Comparison of ENCODE assay signal across 30 cellular contexts in the genomic region with DNA sequence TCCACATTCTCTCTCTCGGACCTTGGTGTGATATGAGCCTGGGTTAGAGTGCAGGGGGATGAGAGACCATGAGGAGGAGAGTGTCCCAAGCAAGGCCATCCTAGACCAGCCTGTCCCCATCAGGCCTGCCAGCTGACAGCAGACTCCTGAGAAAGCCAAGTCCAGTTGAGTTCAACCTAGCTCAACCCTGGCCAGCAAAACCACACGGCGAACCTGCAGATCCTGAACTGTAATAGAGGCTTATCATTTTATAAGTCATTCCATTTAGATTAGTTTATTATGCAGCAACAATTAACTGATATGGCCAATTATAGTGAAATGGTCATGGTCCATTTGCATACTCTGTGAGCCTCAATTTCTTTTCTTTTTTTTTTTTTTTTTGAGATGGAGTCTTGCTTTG. TPM values are rescaled to one million over a fixed set of nuclear protein-coding genes. Genes with fewer than 3 reads are reported as not detected.
DNase-seq lines count a peak whose midpoint lies in the region; ATAC-seq and TF ChIP-seq lines count a peak whose summit lies in the region.
"Had no signal": no experiment of that assay in that cellular context is flagged by ENCODE, and none has a peak within 500 bp of the region (broad histone marks: within the 10 kb centered on the region; RNA-seq: fewer than 3 reads in every experiment).

No MANE protein-coding gene starts in this region.

- peaks cover 9% of the 10 kb centered on the region for H3K4me1 Mint-ChIP-seq in osteocyte (ENCODE audit: unreplicated experiment)
- no peaks in the 10 kb centered on the region for H3K4me1 Mint-ChIP-seq in activated T-helper 1 cell treated with anti-CD3 and anti-CD28 coated beads, Interleukin-12 subunit alpha, Interleukin-12 subunit beta, Interleukin-2, Interleukin-4 antibody, amounts not matched to agents 30 ng/mL and 10 ng/mL and 1 ng/mL, durations not matched to agents 14 hours and 24 hours and 36 hours (ENCODE audit: low read depth)
- H3K4me1 Mint-ChIP-seq: T-helper 17 cell had no signal

- H3K4me3 ChIP-seq in Peyer's patch (no peak overlapping the region), esophagus muscularis mucosa (no peak overlapping the region), transverse colon (no peak overlapping the region)
- H3K4me3 ChIP-seq: hepatocyte, PC-9 had no signal

- TF ChIP-seq EP300 in esophagus muscularis mucosa (IDR thresholded peaks at IDR 0.05), result no peak
- TF ChIP-seq EP300 in transverse colon (IDR thresholded peaks at IDR 0.05; ENCODE audit: low read depth), result no peak

- DNase-seq in Peyer's patch (peak in 2 of 3 donors; percentile 62 to 69), esophagus muscularis mucosa (ENCODE audit: extremely low spot score) (no peak), osteocyte (ENCODE audit: extremely low spot score, unreplicated experiment) (no peak), transverse colon (peak; percentile 47)
- no peak for DNase-seq in activated T-helper 1 cell treated with anti-CD3 and anti-CD28 coated beads, Interleukin-12 subunit alpha, Interleukin-12 subunit beta, Interleukin-2, Interleukin-4 antibody, amounts not matched to agents 30 ng/mL and 10 ng/mL and 1 ng/mL, durations not matched to agents 14 hours and 24 hours and 36 hours (ENCODE audit: low spot score)
- DNase-seq: ACHN; activated CD4-positive, alpha-beta T cell treated with anti-CD3 and anti-CD28 coated beads, Interleukin-2, amount 50 U/mL, for 1 hour; activated CD4-positive, CD25-positive, alpha-beta regulatory T cell; activated gamma-delta T cell; activated naive CD8-positive, alpha-beta T cell treated with anti-CD3 and anti-CD28 coated beads for 36 hours; activated T-cell treated with anti-CD3 and anti-CD28 coated beads, Interleukin-2, amount 50 U/mL, for 1 hour; BE2C; erythroblast; foreskin keratinocyte; H7; Karpas-422; left cardiac atrium; NCI-H1417 treated with DMSO at 0.1 percent for 48 hours; NCI-H2081 treated with DMSO at 0.1 percent for 48 hours; NCI-H345; NCI-H69; PC-9; T-helper 17 cell had no signal

- H3K4me1 ChIP-seq in Peyer's patch, result peaks cover 0 to 15% (median 0%) of the 10 kb centered on the region in 4 donors
- H3K4me1 ChIP-seq in esophagus muscularis mucosa, result peaks cover 0 to 14% (median 13%) of the 10 kb centered on the region in 4 donors
- peaks cover 6 to 19% (median 9%) of the 10 kb centered on the region in 4 donors for H3K4me1 ChIP-seq in transverse colon
- H3K4me1 ChIP-seq: BE2C, foreskin keratinocyte had no signal

- ATAC-seq in HG03175 (IDR thresholded peaks at IDR 0.05; ENCODE audit: unreplicated experiment), result no peak
- no peak for ATAC-seq in HG03196 (IDR thresholded peaks at IDR 0.05; ENCODE audit: unreplicated experiment)
- ATAC-seq: stimulated activated memory B cell treated with anti-CD40 and anti-IgM and Interleukin-4, amounts not matched to agents 10 μg/mL and 1 μg/mL and 100 μg/mL, for 72 hours; T-helper 17 cell had no signal

- H3K9me3 Mint-ChIP-seq in osteocyte (ENCODE audit: unreplicated experiment), result no peaks in the 10 kb centered on the region
- no peaks in the 10 kb centered on the region for H3K9me3 Mint-ChIP-seq in activated T-helper 1 cell treated with anti-CD3 and anti-CD28 coated beads, Interleukin-12 subunit alpha, Interleukin-12 subunit beta, Interleukin-2, Interleukin-4 antibody, amounts not matched to agents 30 ng/mL and 10 ng/mL and 1 ng/mL, durations not matched to agents 14 hours and 24 hours and 36 hours
- H3K9me3 Mint-ChIP-seq: memory B cell; stimulated activated memory B cell treated with anti-CD40 and anti-IgM and Interleukin-4, amounts not matched to agents 10 μg/mL and 1 μg/mL and 100 μg/mL, for 72 hours had no signal

- 88% methylated on average over 3 of the region's 3 CpGs for WGBS in esophagus muscularis mucosa
- 58 to 65% methylated on average over 2 to 3 of the region's 3 CpGs for WGBS in transverse colon (ENCODE audit: low coverage in 1 of 2), 2 donors

- peaks cover 14% of the 10 kb centered on the region for H3K27me3 Mint-ChIP-seq in osteocyte (ENCODE audit: unreplicated experiment)
- peaks cover 2% of the 10 kb centered on the region for H3K27me3 Mint-ChIP-seq in activated T-helper 1 cell treated with anti-CD3 and anti-CD28 coated beads, Interleukin-12 subunit alpha, Interleukin-12 subunit beta, Interleukin-2, Interleukin-4 antibody, amounts not matched to agents 30 ng/mL and 10 ng/mL and 1 ng/mL, durations not matched to agents 14 hours and 24 hours and 36 hours (ENCODE audit: insufficient read depth)

- H3K27ac ChIP-seq in Peyer's patch (peak overlapping the region in 2 of 4 donors; percentile 7 to 42), esophagus muscularis mucosa (replicated peaks in 1 of 4) (peak overlapping the region; percentile 55 to 78 (median 72)), transverse colon (peak overlapping the region; percentile 42 to 58 (median 52))
- H3K27ac ChIP-seq: foreskin keratinocyte, hepatocyte, neutrophil, PC-9 had no signal

- H3K27me3 ChIP-seq in Peyer's patch (no peaks in the 10 kb centered on the region), esophagus muscularis mucosa (no peaks in the 10 kb centered on the region), transverse colon (no peaks in the 10 kb centered on the region)
- H3K27me3 ChIP-seq: BE2C, foreskin keratinocyte, hepatocyte had no signal

- no peaks in the 10 kb centered on the region for H3K36me3 Mint-ChIP-seq in osteocyte (ENCODE audit: unreplicated experiment)
- no peaks in the 10 kb centered on the region for H3K36me3 Mint-ChIP-seq in activated T-helper 1 cell treated with anti-CD3 and anti-CD28 coated beads, Interleukin-12 subunit alpha, Interleukin-12 subunit beta, Interleukin-2, Interleukin-4 antibody, amounts not matched to agents 30 ng/mL and 10 ng/mL and 1 ng/mL, durations not matched to agents 14 hours and 24 hours and 36 hours (ENCODE audit: low read depth)
- H3K36me3 Mint-ChIP-seq: activated naive CD8-positive, alpha-beta T cell treated with anti-CD3 and anti-CD28 coated beads for 36 hours; memory B cell; stimulated activated memory B cell treated with anti-CD40 and anti-IgM and Interleukin-4, amounts not matched to agents 10 μg/mL and 1 μg/mL and 100 μg/mL, for 72 hours had no signal

- intact Hi-C loops in esophagus muscularis mucosa (cut with DNase I), result loop anchor here (5.0 kb wide), 1 partner anchor 84 kb away; no protein-coding TSS in a partner anchor
- intact Hi-C loops in transverse colon (cut with DNase I; ENCODE audit: low total_unique reads), result no loop called here
- intact Hi-C loops in activated T-helper 1 cell treated with anti-CD3 and anti-CD28 coated beads, Interleukin-12 subunit alpha, Interleukin-12 subunit beta, Interleukin-2, Interleukin-4 antibody, amounts not matched to agents 30 ng/mL and 10 ng/mL and 1 ng/mL, durations not matched to agents 14 hours and 24 hours and 36 hours (cut with micrococcal nuclease), result no loop called here

- peak overlapping the region; percentile 54 for H3K27ac Mint-ChIP-seq in osteocyte (ENCODE audit: unreplicated experiment)
- H3K27ac Mint-ChIP-seq in activated T-helper 1 cell treated with anti-CD3 and anti-CD28 coated beads, Interleukin-12 subunit alpha, Interleukin-12 subunit beta, Interleukin-2, Interleukin-4 antibody, amounts not matched to agents 30 ng/mL and 10 ng/mL and 1 ng/mL, durations not matched to agents 14 hours and 24 hours and 36 hours, result no peak overlapping the region
- H3K27ac Mint-ChIP-seq: activated naive CD8-positive, alpha-beta T cell treated with anti-CD3 and anti-CD28 coated beads for 36 hours; memory B cell; progenitor cell of endocrine pancreas; stimulated activated memory B cell treated with anti-CD40 and anti-IgM and Interleukin-4, amounts not matched to agents 10 μg/mL and 1 μg/mL and 100 μg/mL, for 72 hours; T-helper 17 cell had no signal

- H3K4me3 Mint-ChIP-seq in osteocyte (ENCODE audit: unreplicated experiment), result no peak overlapping the region
- no peak overlapping the region for H3K4me3 Mint-ChIP-seq in activated T-helper 1 cell treated with anti-CD3 and anti-CD28 coated beads, Interleukin-12 subunit alpha, Interleukin-12 subunit beta, Interleukin-2, Interleukin-4 antibody, amounts not matched to agents 30 ng/mL and 10 ng/mL and 1 ng/mL, durations not matched to agents 14 hours and 24 hours and 36 hours
- H3K4me3 Mint-ChIP-seq: activated naive CD8-positive, alpha-beta T cell treated with anti-CD3 and anti-CD28 coated beads for 36 hours; memory B cell; stimulated activated memory B cell treated with anti-CD40 and anti-IgM and Interleukin-4, amounts not matched to agents 10 μg/mL and 1 μg/mL and 100 μg/mL, for 72 hours; T-helper 17 cell had no signal

- in situ Hi-C loops in transverse colon (cut with MboI; ENCODE audit: low pct_ligation_motif_present in 1 of 4, low pct_unique_long_range_greater_than_20kb in 1 of 4, low sequenced_read_pairs in 3 of 4), result loop anchor here (5.0 to 10.0 kb wide), 3 partner anchors 102 to 109 kb away; no protein-coding TSS in a partner anchor

- TF ChIP-seq POLR2A in Peyer's patch (IDR thresholded peaks at IDR 0.05) (no peak), esophagus muscularis mucosa (IDR thresholded peaks at IDR 0.05; ENCODE audit: low read depth) (no peak), transverse colon (IDR thresholded peaks at IDR 0.05) (no peak)

- H3K9me3 ChIP-seq in Peyer's patch (no peaks in the 10 kb centered on the region), esophagus muscularis mucosa (no peaks in the 10 kb centered on the region), transverse colon (no peaks in the 10 kb centered on the region)
- H3K9me3 ChIP-seq: BE2C, neutrophil had no signal

- H3K36me3 ChIP-seq in Peyer's patch (no peaks in the 10 kb centered on the region), esophagus muscularis mucosa (no peaks in the 10 kb centered on the region), transverse colon (no peaks in the 10 kb centered on the region)
- H3K36me3 ChIP-seq: BE2C, neutrophil had no signal

- TF ChIP-seq CTCF in Peyer's patch (IDR thresholded peaks at IDR 0.05), result no peak
- no peak for TF ChIP-seq CTCF in esophagus muscularis mucosa (IDR thresholded peaks at IDR 0.05)
- TF ChIP-seq CTCF in osteocyte (IDR thresholded peaks at IDR 0.05), result no peak
- no peak for TF ChIP-seq CTCF in transverse colon (IDR thresholded peaks at IDR 0.05)

RNA-seq across cellular contexts. Expression of gene ARHGEF10L, which starts 36.4 kb away (rescaled TPM):
- 100 to 1,000 TPM in 3 of 4 donors, 10 to 100 TPM in 1; 72.7 to 177 (median 156) TPM for total RNA-seq in Peyer's patch
- 10 to 100 TPM; 46.6 to 93.0 (median 66.9) TPM for total RNA-seq in esophagus muscularis mucosa
- total RNA-seq in osteocyte, result 24.0 and 26.0 TPM in 2 replicates
- 100 to 1,000 TPM; 115 to 326 (median 199) TPM for total RNA-seq in transverse colon
- not detected in 2 replicates for total RNA-seq in activated T-helper 1 cell treated with anti-CD3 and anti-CD28 coated beads, Interleukin-12 subunit alpha, Interleukin-12 subunit beta, Interleukin-2, Interleukin-4 antibody, amounts not matched to agents 30 ng/mL and 10 ng/mL and 1 ng/mL, durations not matched to agents 14 hours and 24 hours and 36 hours
- total RNA-seq: activated naive CD8-positive, alpha-beta T cell treated with anti-CD3 and anti-CD28 coated beads for 36 hours had no signal

Comparison
In these comparisons a context has a peak if more than half of its experiments do, and no peak if none do; other contexts are left out.
1. DNase-seq: peak in Peyer's patch (2 of 3) and transverse colon (single experiment); none in esophagus muscularis mucosa (single experiment), osteocyte (single experiment) and activated T-helper 1 cell treated with anti-CD3 and anti-CD28 coated beads, Interleukin-12 subunit alpha, Interleukin-12 subunit beta, Interleukin-2, Interleukin-4 antibody, amounts not matched to agents 30 ng/mL and 10 ng/mL and 1 ng/mL, durations not matched to agents 14 hours and 24 hours and 36 hours (single experiment).
2. RNA of gene ARHGEF10L, which starts 36.4 kb away (total RNA-seq): 115 to 326 TPM in transverse colon, 72.7 to 177 TPM in Peyer's patch, 46.6 to 93.0 TPM in esophagus muscularis mucosa and 24.0 to 26.0 TPM in osteocyte; not detected in activated T-helper 1 cell treated with anti-CD3 and anti-CD28 coated beads, Interleukin-12 subunit alpha, Interleukin-12 subunit beta, Interleukin-2, Interleukin-4 antibody, amounts not matched to agents 30 ng/mL and 10 ng/mL and 1 ng/mL, durations not matched to agents 14 hours and 24 hours and 36 hours; every median in the first group is over 10 times any median in the second.